Comparison of ENCODE assay signal across 24 cellular contexts in the genomic region with DNA sequence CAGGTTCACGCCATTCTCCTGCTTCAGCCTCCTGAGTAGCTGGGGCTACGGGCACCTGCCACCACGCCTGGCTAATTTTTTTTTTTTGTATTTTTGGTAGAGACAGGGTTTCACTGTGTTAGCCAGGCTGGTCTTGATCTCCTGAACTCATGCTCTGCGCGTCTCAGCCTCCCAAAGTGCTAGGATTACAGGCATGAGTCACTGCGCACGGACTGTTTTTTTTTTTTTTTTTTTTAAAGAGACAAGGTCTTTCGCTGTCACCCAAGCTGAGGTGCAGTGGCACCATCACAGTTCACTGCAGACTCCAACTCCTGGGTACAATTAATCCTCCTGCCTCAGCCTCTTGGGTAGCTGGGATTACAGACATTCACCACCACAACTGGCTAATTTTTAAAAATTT. TPM values are rescaled to one million over a fixed set of nuclear protein-coding genes. Genes with fewer than 3 reads are reported as not detected.
"Had no signal": no experiment of that assay in that cellular context is flagged by ENCODE, and none has a peak within 500 bp of the region (broad histone marks: within the 10 kb centered on the region; RNA-seq: fewer than 3 reads in every experiment).

No MANE protein-coding gene starts in this region.

- DNase-seq: activated B cell treated with CpG ODN at 0.5 μM for 24 hours; activated CD4-positive, alpha-beta memory T cell treated with anti-CD3 and anti-CD28 coated beads, Interleukin-2, amount 10 ng/mL, durations not matched to agents 7 days and 5 days; activated CD4-positive, alpha-beta T cell treated with anti-CD3 and anti-CD28 coated beads for 4 hours; activated naive CD4-positive, alpha-beta T cell treated with anti-CD3 and anti-CD28 coated beads for 36 hours; activated naive CD8-positive, alpha-beta T cell treated with anti-CD3 and anti-CD28 coated beads, Interleukin-2, amount 50 U/mL, for 24 hours; activated T-cell treated with anti-CD3 and anti-CD28 coated beads, Interleukin-2, amount 50 U/mL, for 24 hours; anterior cingulate cortex; central memory CD4-positive, alpha-beta T cell; colonic mucosa; foreskin keratinocyte; islet precursor cell; left colon; lower lobe of right lung; pancreas; sigmoid colon; stimulated activated naive B cell treated with anti-CD40 and anti-IgM and Interleukin-4, amounts not matched to agents 10 μg/mL and 1 μg/mL and 100 μg/mL, for 72 hours; thyroid gland had no signal

- FAIRE-seq: pancreas had no signal

- ATAC-seq: activated naive CD8-positive, alpha-beta T cell treated with anti-CD3 and anti-CD28 coated beads, Interleukin-2, amount 50 U/mL, for 24 hours; foreskin keratinocyte; left colon; lower lobe of right lung; natural killer cell treated with Interleukin-12 subunit alpha and Interleukin-12 subunit beta and Interleukin-15 and Interleukin-18, amount 100 ng/mL, for 72 hours; pancreas; stimulated activated naive B cell treated with anti-CD40 and anti-IgM and Interleukin-4, amounts not matched to agents 10 μg/mL and 1 μg/mL and 100 μg/mL, for 72 hours had no signal

RNA-seq across cellular contexts. Expression of a gene that starts 8.2 kb away (rescaled TPM):
- total RNA-seq: foreskin keratinocyte had no signal
- polyA plus RNA-seq: foreskin keratinocyte had no signal

RNA-seq across cellular contexts. Expression of a gene that starts 11.7 kb away (rescaled TPM):
- total RNA-seq: activated B cell treated with CpG ODN at 0.5 μM for 24 hours; activated CD4-positive, alpha-beta memory T cell treated with anti-CD3 and anti-CD28 coated beads, Interleukin-2, amount 10 ng/mL, durations not matched to agents 7 days and 5 days; activated naive CD4-positive, alpha-beta T cell treated with anti-CD3 and anti-CD28 coated beads for 36 hours; activated T-helper 2 cell treated with anti-CD3 and anti-CD28 coated beads, Interferon-gamma antibody, Interleukin-2, Interleukin-4, amounts not matched to agents 10 μg/mL and 5 μg/mL and 100 μg/mL, durations not matched to agents 14 hours and 24 hours and 36 hours; colonic mucosa; epithelial cell of proximal tubule; fibroblast of lung; foreskin keratinocyte; hepatocyte; left colon; lower lobe of right lung; mesothelial cell of epicardium; natural killer cell treated with Interleukin-12 subunit alpha and Interleukin-12 subunit beta and Interleukin-15 and Interleukin-18, amount 100 ng/mL, for 72 hours; pancreas; sigmoid colon; thyroid gland; ureter had no signal
- polyA plus RNA-seq: fibroblast of lung, foreskin keratinocyte, hepatocyte, pancreas, sigmoid colon had no signal
